Comparison of ENCODE assay signal across 8 cellular contexts in genomic region chr1:56709269-56709880, GRCh38.
DNase-seq lines count a peak whose midpoint lies in the region; ATAC-seq, FAIRE-seq and TF ChIP-seq lines count a peak whose summit lies in the region.

No MANE protein-coding gene starts in this region.

- H3K36me3 Mint-ChIP-seq in nephron (ENCODE audit: low read depth) = peaks cover 28% of the 10 kb centered on the region

- no peaks in the 10 kb centered on the region for H3K4me1 Mint-ChIP-seq in nephron

- TF ChIP-seq POLR2A in erythroblast (IDR thresholded peaks at IDR 0.05; ENCODE audit: low read length) = no peak

- DNase-seq in CD1c-positive myeloid dendritic cell (ENCODE audit: extremely low spot score) (peak; percentile 58), GM19239 (ENCODE audit: insufficient read length, low spot score) (peak; percentile 1), Kasumi-1 (lab: John Stamatoyannopoulos, UW) (peak; percentile 18 to 74), RKO (ENCODE audit: low spot score) (peak; percentile 68), erythroblast (lab: John Stamatoyannopoulos, UW) (peak; percentile 54 to 69), islet precursor cell (no peak)

- FAIRE-seq in GM19239 (lab: Jason Lieb, UNC) = peak; percentile 68

- H3K4me3 Mint-ChIP-seq in nephron = no peak overlapping the region

- ATAC-seq in HG03460 (IDR thresholded peaks at IDR 0.05; ENCODE audit: unreplicated experiment) = no peak

- H3K9me3 Mint-ChIP-seq in nephron = peaks cover 6% of the 10 kb centered on the region

- no peaks in the 10 kb centered on the region for H3K27me3 Mint-ChIP-seq in nephron (ENCODE audit: low read depth)

- peak overlapping the region in 1 of 3 experiments; percentile 10 for H3K27ac Mint-ChIP-seq in nephron

- peak; percentile 57 to 72 (median 63) for TF ChIP-seq CTCF in nephron (IDR thresholded peaks at IDR 0.05; ENCODE audit: unreplicated experiment in 3 of 3)
